ENCODE assay signal across 21 cellular contexts in the genomic region with DNA sequence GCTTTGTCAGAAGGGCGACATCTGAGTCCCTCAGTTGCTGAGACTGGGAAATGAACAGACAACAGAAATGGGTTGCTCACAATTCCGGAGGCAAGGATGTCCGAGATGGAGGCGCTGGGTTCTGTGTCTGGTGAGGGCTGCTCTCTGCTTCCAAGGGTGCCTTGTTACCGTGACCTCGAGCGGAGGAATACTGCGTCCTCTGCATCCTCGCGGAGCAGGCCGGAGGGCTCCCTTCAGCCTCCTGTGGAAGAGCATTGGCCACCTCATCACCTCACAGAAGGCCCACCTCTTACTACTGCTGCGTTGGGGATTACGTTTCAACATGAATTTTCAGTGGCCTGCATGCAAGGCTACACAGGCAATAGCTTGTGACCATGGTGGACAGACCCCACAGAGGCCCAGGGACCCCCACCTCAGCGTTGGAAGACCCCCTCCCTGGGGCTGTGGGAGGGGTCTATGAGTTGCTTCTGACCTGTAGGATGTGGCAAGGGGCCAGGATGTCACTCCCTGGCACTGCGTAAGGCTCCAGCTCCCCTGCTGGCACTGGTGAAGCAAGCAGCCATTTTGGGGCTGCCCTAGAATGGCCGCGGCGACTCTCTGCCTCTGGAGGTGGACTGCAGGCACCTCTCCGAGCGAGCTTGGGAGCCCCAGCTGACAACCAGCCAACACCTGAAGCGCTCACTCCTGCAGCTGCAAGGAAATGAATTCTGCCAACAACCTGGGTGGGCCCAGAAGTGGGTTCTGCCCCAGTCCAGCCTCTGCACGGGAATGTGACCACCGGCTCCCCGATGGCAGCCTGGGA.
"Had no signal": no experiment of that assay in that cellular context is flagged by ENCODE, and none has a peak within 500 bp of the region (broad histone marks: within the 10 kb centered on the region; RNA-seq: fewer than 3 reads in every experiment).

No MANE protein-coding gene starts in this region.

- H3K27me3 ChIP-seq: adrenal gland, breast epithelium, SJCRH30 had no signal

- H3K4me1 ChIP-seq: adrenal gland, SJCRH30 had no signal

- H3K36me3 ChIP-seq: adrenal gland, breast epithelium, SJCRH30 had no signal

- H3K4me3 ChIP-seq: adrenal gland, body of pancreas, breast epithelium, SJCRH30, SK-N-MC had no signal

- H3K27ac ChIP-seq: adrenal gland, body of pancreas, breast epithelium, SJCRH30, SK-N-MC had no signal

- H3K9me3 ChIP-seq: adrenal gland, body of pancreas, breast epithelium, SJCRH30 had no signal

- DNase-seq: activated CD4-positive, alpha-beta T cell treated with anti-CD3 and anti-CD28 coated beads, Interleukin-2, amount 10 ng/mL, durations not matched to agents 24 days and 14 days; activated CD4-positive, alpha-beta T cell treated with anti-CD3 and anti-CD28 coated beads, Interleukin-2, amount 50 U/mL, for 4 hours; activated CD8-positive, alpha-beta T cell treated with anti-CD3 and anti-CD28 coated beads for 36 hours; activated gamma-delta T cell treated with Interleukin-2 at 50 U/mL for 16 hours; activated naive CD4-positive, alpha-beta T cell treated with anti-CD3 and anti-CD28 coated beads for 36 hours; activated T-cell treated with anti-CD3 and anti-CD28 coated beads, Interleukin-2, amount 50 U/mL, for 24 hours; adrenal gland; body of pancreas; Karpas-422; KBM-7; NCI-H1105; NCI-H1417 treated with DMSO at 0.1 percent for 48 hours; NCI-H187 treated with DMSO at 0.1 percent for 48 hours; NCI-H2081; NCI-H345; NCI-H524 treated with DMSO at 0.1 percent for 48 hours; SHP77; SJCRH30; T1000 had no signal
